Comparison of ENCODE assay signal across 13 cellular contexts in genomic region chr6:36121752-36122494, GRCh38. TPM values are rescaled to one million over a fixed set of nuclear protein-coding genes. Genes with fewer than 3 reads are reported as not detected.
A peak's percentile ranks its signal among the peaks of the same experiment; 100 is the strongest.
DNase-seq lines count a peak whose midpoint lies in the region; TF ChIP-seq lines count a peak whose summit lies in the region.
"Had no signal": no experiment of that assay in that cellular context is flagged by ENCODE, and none has a peak within 500 bp of the region (broad histone marks: within the 10 kb centered on the region; RNA-seq: fewer than 3 reads in every experiment).

No MANE protein-coding gene starts in this region.

- DNase-seq in CD8-positive, alpha-beta memory T cell, result no peak
- no peak for DNase-seq in OCI-LY7 (ENCODE audit: low spot score)
- no peak for DNase-seq in colonic mucosa
- DNase-seq in NCI-H2107 (lab: John Stamatoyannopoulos, UW), result no peak
- DNase-seq in HT-29 (ENCODE audit: low spot score), result no peak
- DNase-seq in NCI-H1436 treated with DMSO at 0.1 percent for 48 hours (lab: John Stamatoyannopoulos, UW), result no peak
- DNase-seq: cortex of kidney, H9, NCI-H1092 treated with DMSO at 0.1 percent for 48 hours, NCI-H526, SIG-M5 had no signal

- H3K4me1 Mint-ChIP-seq in CD8-positive, alpha-beta memory T cell, result peaks cover 92 to 98% (median 96%) of the 10 kb centered on the region in 3 donors

- intact Hi-C loops in OCI-LY7 (cut with micrococcal nuclease; ENCODE audit: unreplicated experiment) (loop anchor here (2.0 to 5.0 kb wide), 3 partner anchors 75 to 239 kb away; partner anchors contain the start of gene BRPF3), colonic mucosa (cut with DNase I) (loop anchor here (2.0 to 10.0 kb wide), 3 partner anchors 75 to 240 kb away; partner anchors contain the start of gene BRPF3)

- no peaks in the 10 kb centered on the region for H3K9me3 ChIP-seq in CD8-positive, alpha-beta memory T cell (ENCODE audit: low read length)
- H3K9me3 ChIP-seq in OCI-LY7 (ENCODE audit: low read length) (no peaks in the 10 kb centered on the region), colonic mucosa (no peaks in the 10 kb centered on the region), neutrophil (no peaks in the 10 kb centered on the region)
- H3K9me3 ChIP-seq: adrenal gland had no signal

- no peaks in the 10 kb centered on the region for H3K9me3 Mint-ChIP-seq in CD8-positive, alpha-beta memory T cell
- H3K9me3 Mint-ChIP-seq: H9 had no signal

- POLR2A ChIA-PET in CD8-positive, alpha-beta memory T cell (lab: Charles Lee), result interaction anchor here (0.8 to 2.8 kb wide), 5 partner anchors 10 to 94 kb away, joined by 3 to 24 read pairs (median 3); partner anchors contain the start of gene MAPK14
- POLR2A ChIA-PET in OCI-LY7 (lab: Charles Lee), result interaction anchor here (0.7 to 1.6 kb wide), 9 partner anchors 9 to 93 kb away, joined by 3 to 9 read pairs (median 5); no protein-coding TSS in a partner anchor

- H3K79me2 ChIP-seq in OCI-LY7 (ENCODE audit: insufficient read depth, low read depth, low read length), result no peaks in the 10 kb centered on the region

- TF ChIP-seq CTCF in OCI-LY7 (conservative IDR thresholded peaks at IDR 0.05; ENCODE audit: low read length) (no peak), colonic mucosa (IDR thresholded peaks at IDR 0.05) (no peak), neutrophil (IDR thresholded peaks at IDR 0.05) (no peak)

- 0 out of 2 replicates have a peak overlapping the region, but pooled peaks have one; percentile 64 for H3K4me2 ChIP-seq in OCI-LY7 (ENCODE audit: low read length)

- H3K27me3 Mint-ChIP-seq in CD8-positive, alpha-beta memory T cell, result no peaks in the 10 kb centered on the region

- CTCF ChIA-PET in CD8-positive, alpha-beta memory T cell (lab: Charles Lee), result interaction anchor here (0.7 to 5.4 kb wide), 11 partner anchors 10 to 181 kb away, joined by 3 to 35 read pairs (median 9); partner anchors contain the start of gene MAPK14
- CTCF ChIA-PET in OCI-LY7 (lab: Charles Lee; ENCODE audit: unreplicated experiment), result interaction anchor here (0.6 to 0.7 kb wide), 4 partner anchors 8 to 599 kb away, joined by 3 to 7 read pairs (median 3); partner anchors contain the start of gene MAPK13

- H3K27ac ChIP-seq in CD8-positive, alpha-beta memory T cell (ENCODE audit: low read depth, low read length), result peak overlapping the region; percentile 76
- H3K27ac ChIP-seq in OCI-LY7 (ENCODE audit: low read depth, low read length, poor library complexity, severe bottlenecking) (no peak overlapping the region), colonic mucosa (peak overlapping the region; percentile 66), neutrophil (peak overlapping the region; percentile 96)

- H3K27ac Mint-ChIP-seq in CD8-positive, alpha-beta memory T cell, result peak overlapping the region; percentile 96 to 99 (median 98)

- no peaks in the 10 kb centered on the region for H3K27me3 ChIP-seq in CD8-positive, alpha-beta memory T cell (ENCODE audit: insufficient read depth, low read length, poor library complexity, severe bottlenecking)
- no peaks in the 10 kb centered on the region for H3K27me3 ChIP-seq in colonic mucosa
- H3K27me3 ChIP-seq in neutrophil, result no peaks in the 10 kb centered on the region
- H3K27me3 ChIP-seq: adrenal gland had no signal

- no peaks in the 10 kb centered on the region for H3K36me3 ChIP-seq in CD8-positive, alpha-beta memory T cell (ENCODE audit: insufficient read depth, low read length)
- H3K36me3 ChIP-seq in OCI-LY7 (ENCODE audit: insufficient read depth, low read length), result no peaks in the 10 kb centered on the region
- H3K36me3 ChIP-seq in colonic mucosa, result no peaks in the 10 kb centered on the region
- peaks cover 27% of the 10 kb centered on the region for H3K36me3 ChIP-seq in neutrophil
- H3K36me3 ChIP-seq: adrenal gland had no signal

- H2AFZ ChIP-seq in OCI-LY7 (ENCODE audit: low read length), result no peak overlapping the region

- H4K20me1 ChIP-seq in OCI-LY7 (ENCODE audit: insufficient read depth, low read length), result no peaks in the 10 kb centered on the region

- no peaks in the 10 kb centered on the region for H3K36me3 Mint-ChIP-seq in CD8-positive, alpha-beta memory T cell

- H3K9me2 ChIP-seq in OCI-LY7 (ENCODE audit: insufficient read depth, low read length), result no peaks in the 10 kb centered on the region

- BruUV-seq in OCI-LY7 (replicated peaks; lab: Mats Ljungman, UMichigan), result no TSS peak

- peaks cover 87% of the 10 kb centered on the region for H3K4me1 ChIP-seq in CD8-positive, alpha-beta memory T cell (ENCODE audit: insufficient read depth, low read length)
- peaks cover 37% of the 10 kb centered on the region for H3K4me1 ChIP-seq in OCI-LY7 (ENCODE audit: insufficient read depth, low read length, poor library complexity, severe bottlenecking)
- peaks cover 4% of the 10 kb centered on the region for H3K4me1 ChIP-seq in colonic mucosa
- H3K4me1 ChIP-seq in neutrophil (ENCODE audit: control insufficient read depth in 1 of 2, insufficient read depth in 1 of 2, low read depth in 1 of 2, low read length in 1 of 2), result peaks cover 98 to 100% of the 10 kb centered on the region in 2 experiments

- peak overlapping the region in 1 of 2 donors; percentile 89 for H3K9ac ChIP-seq in colonic mucosa (ENCODE audit: low read depth in 2 of 2, low read length in 2 of 2)

- peak overlapping the region; percentile 21 to 88 (median 82) for H3K4me3 Mint-ChIP-seq in CD8-positive, alpha-beta memory T cell
- H3K4me3 Mint-ChIP-seq: H9 had no signal

- H3K4me3 ChIP-seq in CD8-positive, alpha-beta memory T cell (ENCODE audit: low read length), result peak overlapping the region; percentile 47
- H3K4me3 ChIP-seq in OCI-LY7 (ENCODE audit: low read depth, low read length, poor library complexity, severe bottlenecking) (no peak overlapping the region), colonic mucosa (no peak overlapping the region), neutrophil (ENCODE audit: low read depth in 1 of 2, low read length in 1 of 2) (peak overlapping the region; percentile 49 to 60)
- H3K4me3 ChIP-seq: adrenal gland had no signal

RNA-seq across cellular contexts. Expression of gene MAPK13, which starts 8.4 kb away (rescaled TPM):
- total RNA-seq in CD8-positive, alpha-beta memory T cell, result 10 to 100 TPM; 75.7 to 77.3 TPM
- 46.4 TPM for polyA plus RNA-seq in CD8-positive, alpha-beta memory T cell
- 0.88 TPM in 2 replicates for total RNA-seq in OCI-LY7 (2014; rRNA removed; shearing (Covaris generic))
- total RNA-seq in OCI-LY7 (2022), result 1.2 and 1.8 TPM in 2 replicates
- 100 to 1,000 TPM; 166 to 186 TPM for total RNA-seq in colonic mucosa
- total RNA-seq in HT-29 (2014; rRNA removed; shearing (Covaris generic)), result 101 and 103 TPM in 2 replicates

Comparison
In these comparisons a context has a peak if more than half of its experiments do, and no peak if none do; other contexts are left out.
1. H3K4me3 ChIP-seq: peak in CD8-positive, alpha-beta memory T cell (single experiment) and neutrophil (2 of 2); none in OCI-LY7 (single experiment) and colonic mucosa (single experiment).
2. RNA of gene MAPK13, which starts 8.4 kb away (total RNA-seq): 166 to 186 TPM in colonic mucosa, 101 to 103 TPM in HT-29 and 75.7 to 77.3 TPM in CD8-positive, alpha-beta memory T cell; 0.88 to 1.8 TPM in OCI-LY7; every median in the first group is over 10 times any median in the second.